8 cellular contexts compared by ENCODE assay signal in genomic region chr19:34359140-34359953, GRCh38. TPM values are rescaled to one million over a fixed set of nuclear protein-coding genes. Genes with fewer than 3 reads are reported as not detected.
DNase-seq lines count a peak whose midpoint lies in the region; ATAC-seq and TF ChIP-seq lines count a peak whose summit lies in the region.

No MANE protein-coding gene starts in this region.

- peak overlapping the region; percentile 84 to 95 (median 94) for H3K4me3 Mint-ChIP-seq in IgD-negative memory B cell

- WGBS in esophagus, 2 donors, result 3% methylated on average over 56 to 61 of the region's 61 CpGs

- ATAC-seq in GM21576 (IDR thresholded peaks at IDR 0.05; ENCODE audit: unreplicated experiment), result peak; percentile 81

- peaks cover 7% of the 10 kb centered on the region; the same call in 1 of the 2 replicates for H3K36me3 ChIP-seq in OCI-LY7 (ENCODE audit: insufficient read depth, low read length)
- H3K36me3 ChIP-seq in esophagus (ENCODE audit: control insufficient read depth in 2 of 2, insufficient read depth in 2 of 2, low read length in 1 of 2), result peaks cover 0 to 2% of the 10 kb centered on the region in 2 donors
- no peaks in the 10 kb centered on the region for H3K36me3 ChIP-seq in mucosa of stomach (ENCODE audit: control insufficient read depth, insufficient read depth, low read length)

- peak overlapping the region; percentile 92 to 96 (median 96) for H3K27ac Mint-ChIP-seq in IgD-negative memory B cell

- peak overlapping the region; percentile 60 for H3K4me2 ChIP-seq in OCI-LY7 (ENCODE audit: low read length)

- H4K20me1 ChIP-seq in OCI-LY7 (ENCODE audit: insufficient read depth, low read length), result no peaks in the 10 kb centered on the region

- peak; percentile 100 for DNase-seq in DMS53 (lab: John Stamatoyannopoulos, UW)
- peak; percentile 84 for DNase-seq in OCI-LY7 (ENCODE audit: low spot score)
- DNase-seq in activated T-cell treated with anti-CD3 and anti-CD28 coated beads for 48 hours (ENCODE audit: low read depth), result peak; percentile 100
- peak; percentile 83 to 89 for DNase-seq in stimulated activated CD8-positive, alpha-beta memory T cell treated with anti-CD3 and anti-CD28 coated beads, Interleukin-7, amount 100 ng/mL, for 1 hour (ENCODE audit: low read depth in 2 of 2)

- H3K9me2 ChIP-seq in OCI-LY7 (ENCODE audit: insufficient read depth, low read length), result no peaks in the 10 kb centered on the region

- TF ChIP-seq CTCF in OCI-LY7 (conservative IDR thresholded peaks at IDR 0.05; ENCODE audit: low read length), result peak; percentile 65

- CTCF ChIA-PET in OCI-LY7 (lab: Charles Lee; ENCODE audit: unreplicated experiment), result no interaction called here

- H2AFZ ChIP-seq in OCI-LY7 (ENCODE audit: low read length), result peak overlapping the region; percentile 93

- H3K36me3 Mint-ChIP-seq in IgD-negative memory B cell, result no peaks in the 10 kb centered on the region

- peaks cover 13% of the 10 kb centered on the region for H3K4me1 ChIP-seq in OCI-LY7 (ENCODE audit: insufficient read depth, low read length, poor library complexity, severe bottlenecking)
- H3K4me1 ChIP-seq in esophagus (ENCODE audit: control insufficient read depth in 2 of 2, insufficient read depth in 2 of 2, low read length in 1 of 2), result peaks cover 0 to 12% of the 10 kb centered on the region in 2 donors
- H3K4me1 ChIP-seq in mucosa of stomach (ENCODE audit: control insufficient read depth, insufficient read depth, low read length), result peaks cover 11% of the 10 kb centered on the region

- H3K4me1 Mint-ChIP-seq in IgD-negative memory B cell, result peaks cover 18 to 20% (median 19%) of the 10 kb centered on the region in 3 donors

- H3K27ac ChIP-seq in OCI-LY7 (ENCODE audit: low read depth, low read length, poor library complexity, severe bottlenecking) (no peak overlapping the region), esophagus (ENCODE audit: low read depth in 2 of 2, low read length in 1 of 2) (peak overlapping the region; percentile 91 to 92)

- H3K27me3 ChIP-seq in esophagus (ENCODE audit: control insufficient read depth in 1 of 2, insufficient read depth in 2 of 2, low read length in 2 of 2) (no peaks in the 10 kb centered on the region), mucosa of stomach (ENCODE audit: control insufficient read depth, insufficient read depth, low read length) (no peaks in the 10 kb centered on the region)

- H3K9ac ChIP-seq in mucosa of stomach (ENCODE audit: low read length), result peak overlapping the region; percentile 72

- POLR2A ChIA-PET in OCI-LY7 (lab: Charles Lee), result interaction anchor here (0.6 kb wide), 2 partner anchors 87 to 103 kb away, joined by 3 read pairs; no protein-coding TSS in a partner anchor

- H3K79me2 ChIP-seq in OCI-LY7 (ENCODE audit: insufficient read depth, low read depth, low read length), result no peaks in the 10 kb centered on the region

- H3K9me3 Mint-ChIP-seq in IgD-negative memory B cell, result no peaks in the 10 kb centered on the region

- H3K4me3 ChIP-seq in OCI-LY7 (ENCODE audit: low read depth, low read length, poor library complexity, severe bottlenecking), result peak overlapping the region; percentile 64
- peak overlapping the region; percentile 34 to 50 for H3K4me3 ChIP-seq in esophagus (ENCODE audit: low read depth in 1 of 2, low read length in 2 of 2)
- H3K4me3 ChIP-seq in mucosa of stomach (ENCODE audit: low read length), result peak overlapping the region; percentile 34

- H3K9me3 ChIP-seq in OCI-LY7 (ENCODE audit: low read length) (no peaks in the 10 kb centered on the region), esophagus (ENCODE audit: control insufficient read depth in 2 of 2, insufficient read depth in 1 of 2, low read depth in 1 of 2, low read length in 1 of 2) (no peaks in the 10 kb centered on the region), mucosa of stomach (ENCODE audit: control insufficient read depth, low read length) (no peaks in the 10 kb centered on the region)

- BruUV-seq in OCI-LY7 (replicated peaks; lab: Mats Ljungman, UMichigan), result no TSS peak

- intact Hi-C loops in OCI-LY7 (cut with micrococcal nuclease; ENCODE audit: unreplicated experiment), result no loop called here

- no peaks in the 10 kb centered on the region for H3K27me3 Mint-ChIP-seq in IgD-negative memory B cell

RNA-seq across cellular contexts. Expression of gene GPI, which starts 5.6 kb away (rescaled TPM):
- 139 TPM for polyA plus RNA-seq in IgD-negative memory B cell
- 104 and 111 TPM in 2 replicates for total RNA-seq in OCI-LY7 (2014; rRNA removed; shearing (Covaris generic))
- total RNA-seq in OCI-LY7 (2022), result 207 and 218 TPM in 2 replicates
- polyA plus RNA-seq in esophagus, result 100 to 1,000 TPM in 1 of 2 donors, 10 to 100 TPM in 1; 64.3 to 125 TPM

RNA-seq across cellular contexts. Expression of gene PDCD2L, which starts 44.9 kb away (rescaled TPM):
- polyA plus RNA-seq in IgD-negative memory B cell (18.6 TPM), esophagus (10 to 100 TPM in 1 of 2 donors, 1 to 10 TPM in 1; 6.9 to 10.9 TPM)
- total RNA-seq in OCI-LY7 (2014; rRNA removed; shearing (Covaris generic)), result 22.4 and 30.0 TPM in 2 replicates
- total RNA-seq in OCI-LY7 (2022), result 22.6 and 27.5 TPM in 2 replicates
